Comparison of ENCODE assay signal across 27 cellular contexts in genomic region chr5:178198706-178199105, GRCh38. TPM values are rescaled to one million over a fixed set of nuclear protein-coding genes. Genes with fewer than 3 reads are reported as not detected.
"Had no signal": no experiment of that assay in that cellular context is flagged by ENCODE, and none has a peak within 500 bp of the region (broad histone marks: within the 10 kb centered on the region; RNA-seq: fewer than 3 reads in every experiment).

No MANE protein-coding gene starts in this region.

- H3K9me3 ChIP-seq: breast epithelium, heart left ventricle, neutrophil, pancreas, psoas muscle, right atrium auricular region, upper lobe of left lung had no signal

- DNase-seq: activated B cell treated with CpG ODN at 0.5 μM for 24 hours; activated CD4-positive, alpha-beta memory T cell treated with anti-CD3 and anti-CD28 coated beads for 36 hours; activated CD4-positive, alpha-beta T cell treated with anti-CD3 and anti-CD28 coated beads for 48 hours; activated naive CD4-positive, alpha-beta T cell; activated naive CD8-positive, alpha-beta T cell treated with anti-CD3 and anti-CD28 coated beads, Interleukin-2, amount 10 ng/mL, durations not matched to agents 7 days and 5 days; activated T-cell treated with anti-CD3 and anti-CD28 coated beads for 4 hours; amniotic stem cell; effector CD4-positive, alpha-beta T cell; heart left ventricle; islet precursor cell; left colon; mesenchymal stem cell; pancreas; psoas muscle; stimulated activated CD4-positive, alpha-beta T cell treated with anti-CD3 and anti-CD28 coated beads, Interleukin-4, amount 100 ng/mL, for 24 hours; stimulated activated naive CD4-positive, alpha-beta T cell treated with Interleukin-2 at 50 U/mL for 16 hours; T-helper 1 cell; upper lobe of left lung had no signal

- H3K4me3 ChIP-seq: breast epithelium, heart left ventricle, pancreas, psoas muscle, right atrium auricular region, upper lobe of left lung had no signal

- H3K27me3 ChIP-seq: breast epithelium, neutrophil, pancreas, right atrium auricular region, upper lobe of left lung had no signal

- H3K4me1 ChIP-seq: breast epithelium, pancreas, psoas muscle, right atrium auricular region had no signal

- FAIRE-seq: endometrium, pancreas had no signal

- ATAC-seq: heart left ventricle, left colon, pancreas, psoas muscle had no signal

- H3K36me3 ChIP-seq: breast epithelium, heart left ventricle, neutrophil, pancreas, right atrium auricular region, upper lobe of left lung had no signal

- H3K27ac ChIP-seq: breast epithelium, heart left ventricle, neutrophil, pancreas, psoas muscle, right atrium auricular region, upper lobe of left lung had no signal

RNA-seq across cellular contexts. Expression of gene GMCL2, which starts 11.5 kb away (rescaled TPM):
- total RNA-seq: activated B cell treated with CpG ODN at 0.5 μM for 24 hours; activated CD4-positive, alpha-beta memory T cell treated with anti-CD3 and anti-CD28 coated beads for 36 hours; activated naive CD8-positive, alpha-beta T cell treated with anti-CD3 and anti-CD28 coated beads, Interleukin-2, amount 10 ng/mL, durations not matched to agents 7 days and 5 days; breast epithelium; epithelial cell of proximal tubule; fibroblast of villous mesenchyme; heart left ventricle; left colon; lower leg skin; mononuclear cell; myocyte; pancreas; psoas muscle; right atrium auricular region; upper lobe of left lung had no signal
- polyA plus RNA-seq: heart left ventricle, pancreas, psoas muscle had no signal
